Comparison of ENCODE assay signal across 8 cellular contexts in genomic region chr11:45857834-45858492, GRCh38. TPM values are rescaled to one million over a fixed set of nuclear protein-coding genes. Genes with fewer than 3 reads are reported as not detected.
DNase-seq lines count a peak whose midpoint lies in the region; ATAC-seq, FAIRE-seq and TF ChIP-seq lines count a peak whose summit lies in the region.

No MANE protein-coding gene starts in this region.

- no peak for ATAC-seq in GM19035 (IDR thresholded peaks at IDR 0.05; ENCODE audit: unreplicated experiment)
- no peak for ATAC-seq in HG03354 (IDR thresholded peaks at IDR 0.05; ENCODE audit: poor library complexity, severe bottlenecking, unreplicated experiment)
- ATAC-seq in GM21529 (IDR thresholded peaks at IDR 0.05; ENCODE audit: unreplicated experiment): no peak

- TF ChIP-seq CTCF in astrocyte of the spinal cord (IDR thresholded peaks at IDR 0.05; ENCODE audit: low read depth, low read length) (no peak), kidney (IDR thresholded peaks at IDR 0.05; ENCODE audit: borderline replicate concordance, extremely low read depth, insufficient read depth) (no peak)

- H3K36me3 ChIP-seq in MG63 (peaks cover 15% of the 10 kb centered on the region), kidney (ENCODE audit: control insufficient read depth in 1 of 2, insufficient read depth in 2 of 2, low read length in 2 of 2) (peaks cover 23 to 59% of the 10 kb centered on the region in 2 donors)

- peak; percentile 64 for DNase-seq in MG63
- DNase-seq in astrocyte of the spinal cord (ENCODE audit: low read depth, low spot score): peak; percentile 92
- DNase-seq in kidney: peak; percentile 84
- DNase-seq in stromal cell of bone marrow (ENCODE audit: low read depth): peak; percentile 98
- no peak for DNase-seq in occipital lobe (lab: John Stamatoyannopoulos, UW)

- H3K9me3 ChIP-seq in MG63 (no peaks in the 10 kb centered on the region), kidney (ENCODE audit: control insufficient read depth in 1 of 2, low read length in 2 of 2) (no peaks in the 10 kb centered on the region)

- peak overlapping the region; percentile 82 to 87 for H3K27ac ChIP-seq in kidney (ENCODE audit: low read depth in 2 of 2, low read length in 2 of 2)

- intact Hi-C loops in kidney (cut with DNase I): no loop called here

- H3K27me3 ChIP-seq in MG63: no peaks in the 10 kb centered on the region

- peak overlapping the region in 1 of 2 donors; percentile 52 for H3K9ac ChIP-seq in kidney (ENCODE audit: low read length in 2 of 2)

- peaks cover 51 to 56% of the 10 kb centered on the region in 2 donors for H3K4me1 ChIP-seq in kidney (ENCODE audit: control insufficient read depth in 1 of 2, insufficient read depth in 1 of 2, low read depth in 1 of 2, low read length in 2 of 2)

- no peak for FAIRE-seq in kidney (lab: Jason Lieb, UNC)

- in situ Hi-C loops in astrocyte of the spinal cord (cut with HindIII; ENCODE audit: low sequenced_read_pairs): no loop called here

- no peak overlapping the region for H3K4me3 ChIP-seq in MG63
- H3K4me3 ChIP-seq in astrocyte of the spinal cord (ENCODE audit: low read depth, low read length): no peak overlapping the region
- no peak overlapping the region for H3K4me3 ChIP-seq in kidney (ENCODE audit: low read length in 2 of 2)

RNA-seq across cellular contexts. Expression of gene CRY2, which starts 10.7 kb away (rescaled TPM):
- total RNA-seq in MG63 (2014; rRNA removed; shearing (Covaris generic); ENCODE audit: low replicate concordance): 6.5 and 13.0 TPM in 2 replicates
- total RNA-seq in kidney: 44.5 TPM
- 20.7 TPM for polyA plus RNA-seq in kidney (ENCODE audit: insufficient read depth, low read depth, low replicate concordance)
- total RNA-seq in occipital lobe: 46.5 TPM

RNA-seq across cellular contexts. Expression of gene MAPK8IP1, which starts 27.5 kb away (rescaled TPM):
- 2.6 and 15.5 TPM in 2 replicates for total RNA-seq in MG63 (2014; rRNA removed; shearing (Covaris generic); ENCODE audit: low replicate concordance)
- 15.7 TPM for total RNA-seq in kidney
- 24.8 TPM for polyA plus RNA-seq in kidney (ENCODE audit: insufficient read depth, low read depth, low replicate concordance)
- 74.7 TPM for total RNA-seq in occipital lobe

RNA-seq across cellular contexts. Expression of gene FREY1, which starts 49.1 kb away (rescaled TPM):
- total RNA-seq in MG63 (2014; rRNA removed; shearing (Covaris generic); ENCODE audit: low replicate concordance): 0.72 and 5.0 TPM in 2 replicates
- total RNA-seq in kidney (1.0 TPM), occipital lobe (1.4 TPM)
- polyA plus RNA-seq in kidney (ENCODE audit: insufficient read depth, low read depth, low replicate concordance): 0.99 TPM

RNA-seq across cellular contexts. Expression of gene SLC35C1, which starts 53.0 kb away (rescaled TPM):
- total RNA-seq in MG63 (2014; rRNA removed; shearing (Covaris generic); ENCODE audit: low replicate concordance): 3.8 and 11.5 TPM in 2 replicates
- total RNA-seq in kidney: 20.6 TPM
- 5.7 TPM for polyA plus RNA-seq in kidney (ENCODE audit: insufficient read depth, low read depth, low replicate concordance)
- 5.3 TPM for total RNA-seq in occipital lobe

RNA-seq across cellular contexts. Expression of gene PEX16, which starts 59.7 kb away (rescaled TPM):
- total RNA-seq in MG63 (2014; rRNA removed; shearing (Covaris generic); ENCODE audit: low replicate concordance): 20.5 and 31.6 TPM in 2 replicates
- total RNA-seq in kidney (38.4 TPM), occipital lobe (19.0 TPM)
- 46.0 TPM for polyA plus RNA-seq in kidney (ENCODE audit: insufficient read depth, low read depth, low replicate concordance)
